ENCODE assay signal across 8 cellular contexts in genomic region chr19:58380037-58380735, GRCh38. TPM values are rescaled to one million over a fixed set of nuclear protein-coding genes. Genes with fewer than 3 reads are reported as not detected.
DNase-seq lines count a peak whose midpoint lies in the region; ATAC-seq and TF ChIP-seq lines count a peak whose summit lies in the region.

No MANE protein-coding gene starts in this region.

- no peaks in the 10 kb centered on the region for H3K36me3 ChIP-seq in WERI-Rb-1
- no peaks in the 10 kb centered on the region for H3K36me3 ChIP-seq in right atrium auricular region
- no peaks in the 10 kb centered on the region for H3K36me3 ChIP-seq in smooth muscle cell (ENCODE audit: low read depth)

- H3K9me3 ChIP-seq in WERI-Rb-1 (ENCODE audit: severe bottlenecking) (no peaks in the 10 kb centered on the region), right atrium auricular region (no peaks in the 10 kb centered on the region), smooth muscle cell (replicated peaks; ENCODE audit: low read depth) (no peaks in the 10 kb centered on the region)

- no peak for ATAC-seq in HG03469 (IDR thresholded peaks at IDR 0.05; ENCODE audit: unreplicated experiment)

- peaks cover 4% of the 10 kb centered on the region for H3K79me2 ChIP-seq in smooth muscle cell (ENCODE audit: low read depth)

- no peaks in the 10 kb centered on the region for H4K20me1 ChIP-seq in smooth muscle cell (ENCODE audit: low read depth)

- WGBS in smooth muscle cell (ENCODE audit: low lambda C conversion rate) = 8% methylated on average over 27 of the region's 30 CpGs

- H3K27ac ChIP-seq in WERI-Rb-1 (peak overlapping the region; percentile 98), right atrium auricular region (peak overlapping the region; percentile 93 to 97), smooth muscle cell (ENCODE audit: low read depth) (peak overlapping the region; percentile 74)

- peaks cover 0 to 24% of the 10 kb centered on the region in 2 donors for H3K4me1 ChIP-seq in right atrium auricular region
- peaks cover 3% of the 10 kb centered on the region for H3K4me1 ChIP-seq in smooth muscle cell (ENCODE audit: low read depth)

- peak overlapping the region; percentile 38 for H3K4me3 ChIP-seq in WERI-Rb-1 (ENCODE audit: low read depth, low read length)
- peak overlapping the region; percentile 81 to 86 for H3K4me3 ChIP-seq in right atrium auricular region
- peak overlapping the region; percentile 90 for H3K4me3 ChIP-seq in smooth muscle cell

- H3K27me3 ChIP-seq in WERI-Rb-1 (ENCODE audit: insufficient read depth, low read depth, severe bottlenecking) = no peaks in the 10 kb centered on the region
- no peaks in the 10 kb centered on the region for H3K27me3 ChIP-seq in right atrium auricular region
- H3K27me3 ChIP-seq in smooth muscle cell (ENCODE audit: low read depth) = no peaks in the 10 kb centered on the region

- no peaks in the 10 kb centered on the region for H3F3A ChIP-seq in smooth muscle cell (ENCODE audit: low read depth)

- no peak for TF ChIP-seq CTCF in WERI-Rb-1 (IDR thresholded peaks at IDR 0.05; ENCODE audit: low read depth, low read length)
- TF ChIP-seq CTCF in right atrium auricular region (IDR thresholded peaks at IDR 0.05) = no peak
- TF ChIP-seq CTCF in smooth muscle cell (IDR thresholded peaks at IDR 0.05; ENCODE audit: borderline replicate concordance, insufficient read depth, poor library complexity, severe bottlenecking) = no peak

- H3K9ac ChIP-seq in smooth muscle cell (ENCODE audit: low read depth) = peak overlapping the region; percentile 97

- DNase-seq in NCI-H82 (lab: John Stamatoyannopoulos, UW) = peak; percentile 58
- DNase-seq in NCI-H82 treated with DMSO at 0.1 percent for 48 hours (lab: John Stamatoyannopoulos, UW; ENCODE audit: unreplicated experiment) = no peak
- DNase-seq in WERI-Rb-1 = no peak
- no peak for DNase-seq in right atrium auricular region (ENCODE audit: low spot score)
- DNase-seq in smooth muscle cell (lab: John Stamatoyannopoulos, UW; ENCODE audit: unreplicated experiment) = no peak
- DNase-seq in NCI-H510A treated with DMSO at 0.1 percent for 48 hours (lab: John Stamatoyannopoulos, UW) = no peak
- DNase-seq in COLO668 (lab: John Stamatoyannopoulos, UW; ENCODE audit: unreplicated experiment) = no peak

- H3K4me2 ChIP-seq in smooth muscle cell = peak overlapping the region; percentile 89

- H2AFZ ChIP-seq in smooth muscle cell (ENCODE audit: low read depth) = peak overlapping the region; percentile 75

RNA-seq across cellular contexts. Expression of gene ZNF837, which starts 0.6 kb away (rescaled TPM):
- 1 to 10 TPM in 1 of 2 donors, under 1 TPM in 1; 0.70 to 1.3 TPM for total RNA-seq in right atrium auricular region
- 4.4 and 5.9 TPM in 2 replicates for total RNA-seq in smooth muscle cell
- 7.8 and 8.4 TPM in 2 replicates for polyA plus RNA-seq in smooth muscle cell

RNA-seq across cellular contexts. Expression of gene RPS5, which starts 6.9 kb away (rescaled TPM):
- total RNA-seq in right atrium auricular region (1,000 to 10,000 TPM in 1 of 2 donors, 100 to 1,000 TPM in 1; 593 to 1,197 TPM), smooth muscle cell (1,602 and 1,773 TPM in 2 replicates)
- polyA plus RNA-seq in smooth muscle cell = 650 and 684 TPM in 2 replicates

RNA-seq across cellular contexts. Expression of gene RNF225, which starts 15.3 kb away (rescaled TPM):
- total RNA-seq in right atrium auricular region (not detected), smooth muscle cell (not detected in 2 replicates)
- polyA plus RNA-seq in smooth muscle cell = 0.96 and 2.2 TPM in 2 replicates

RNA-seq across cellular contexts. Expression of gene ZNF497, which starts 17.6 kb away (rescaled TPM):
- total RNA-seq in right atrium auricular region (under 1 TPM; 0.39 to 0.56 TPM), smooth muscle cell (0.58 and 1.3 TPM in 2 replicates)
- 4.6 and 6.1 TPM in 2 replicates for polyA plus RNA-seq in smooth muscle cell

RNA-seq across cellular contexts. Expression of gene A1BG, which starts 26.9 kb away (rescaled TPM):
- 10 to 100 TPM; 45.5 to 52.6 TPM for total RNA-seq in right atrium auricular region
- total RNA-seq in smooth muscle cell = 77.8 and 92.3 TPM in 2 replicates
- 114 and 133 TPM in 2 replicates for polyA plus RNA-seq in smooth muscle cell

Comparison
In these comparisons a context has a peak if more than half of its experiments do, and no peak if none do; other contexts are left out.
1. H3K4me3 ChIP-seq: peak in every context shown above with its lines; median percentile 90 in smooth muscle cell; 84 in right atrium auricular region; 38 in WERI-Rb-1.